Comparison of ENCODE assay signal across 24 cellular contexts in the genomic region with DNA sequence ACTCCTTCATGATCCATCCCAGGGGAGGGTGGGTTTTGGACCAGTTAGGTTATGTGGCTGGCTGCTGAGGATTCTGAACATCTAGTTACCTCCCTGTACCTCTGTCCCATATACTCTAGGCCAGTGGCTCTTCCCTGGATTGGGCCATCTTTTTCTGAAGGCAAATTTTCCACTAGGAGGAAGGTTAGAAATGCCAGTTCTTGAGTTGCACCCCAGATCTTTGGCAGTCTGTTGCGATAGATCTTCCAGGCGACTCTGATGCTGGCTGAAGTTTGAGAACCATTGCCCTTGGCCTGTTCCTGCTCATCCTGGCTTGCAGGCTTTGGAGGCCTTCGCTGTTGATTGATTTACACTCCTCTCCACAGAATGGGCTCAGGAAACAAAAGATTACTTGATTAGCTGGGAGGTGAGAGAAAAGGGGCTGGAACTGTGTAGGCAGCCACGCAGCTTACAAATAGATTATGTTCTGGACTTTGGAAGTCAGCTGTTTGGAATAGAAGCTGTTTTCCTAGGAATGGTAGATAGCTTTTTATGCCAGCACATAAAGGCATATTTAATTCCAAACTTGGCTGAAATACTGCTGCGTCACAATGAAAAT.
DNase-seq lines count a peak whose midpoint lies in the region; ATAC-seq, FAIRE-seq and TF ChIP-seq lines count a peak whose summit lies in the region.
"Had no signal": no experiment of that assay in that cellular context is flagged by ENCODE, and none has a peak within 500 bp of the region (broad histone marks: within the 10 kb centered on the region; RNA-seq: fewer than 3 reads in every experiment).

No MANE protein-coding gene starts in this region.

- 8 to 14% methylated on average over 5 of the region's 5 CpGs for WGBS in aorta, 2 donors

- H3K27ac Mint-ChIP-seq in astrocyte (ENCODE audit: unreplicated experiment), result no peak overlapping the region
- H3K27ac Mint-ChIP-seq in neural progenitor cell, result peak overlapping the region; percentile 42
- no peak overlapping the region for H3K27ac Mint-ChIP-seq in activated naive CD4-positive, alpha-beta T cell treated with anti-CD3 and anti-CD28 coated beads, Interleukin-2, amount 10 ng/mL, durations not matched to agents 7 days and 5 days
- H3K27ac Mint-ChIP-seq: B cell; CD8-positive, alpha-beta T cell had no signal

- intact Hi-C loops in aorta (cut with DNase I), result loop anchor here (5.0 kb wide), 2 partner anchors 51 to 56 kb away; no protein-coding TSS in a partner anchor

- CTCF ChIA-PET in activated naive CD4-positive, alpha-beta T cell treated with anti-CD3 and anti-CD28 coated beads, Interleukin-2, amount 10 ng/mL, durations not matched to agents 7 days and 5 days (lab: Charles Lee), result no interaction called here

- H3K36me3 Mint-ChIP-seq in astrocyte (ENCODE audit: low read depth, unreplicated experiment), result peaks cover 4% of the 10 kb centered on the region
- H3K36me3 Mint-ChIP-seq in neural progenitor cell, result peaks cover 4% of the 10 kb centered on the region
- no peaks in the 10 kb centered on the region for H3K36me3 Mint-ChIP-seq in activated naive CD4-positive, alpha-beta T cell treated with anti-CD3 and anti-CD28 coated beads, Interleukin-2, amount 10 ng/mL, durations not matched to agents 7 days and 5 days

- H3K27me3 ChIP-seq in astrocyte (ENCODE audit: insufficient read depth, low read length) (peaks cover 10% of the 10 kb centered on the region), neural progenitor cell (no peaks in the 10 kb centered on the region), skeletal muscle tissue (ENCODE audit: control insufficient read depth in 3 of 3, insufficient read depth in 3 of 3, low read length in 3 of 3) (no peaks in the 10 kb centered on the region), aorta (ENCODE audit: control insufficient read depth in 1 of 2, insufficient read depth in 2 of 2, low read length in 1 of 2) (no peaks in the 10 kb centered on the region)

- no peaks in the 10 kb centered on the region for H3K36me3 ChIP-seq in astrocyte (ENCODE audit: insufficient read depth, low read length)
- H3K36me3 ChIP-seq in neural progenitor cell, result no peaks in the 10 kb centered on the region
- H3K36me3 ChIP-seq in skeletal muscle tissue (ENCODE audit: control insufficient read depth in 3 of 3, insufficient read depth in 3 of 3, low read length in 3 of 3), result peaks cover 0 to 5% (median 3%) of the 10 kb centered on the region in 3 donors
- no peaks in the 10 kb centered on the region for H3K36me3 ChIP-seq in aorta (ENCODE audit: control insufficient read depth in 1 of 2, insufficient read depth in 2 of 2, low read length in 1 of 2)

- DNase-seq in astrocyte (ENCODE audit: low read depth), result no peak
- DNase-seq in neural progenitor cell (ENCODE audit: low spot score), result no peak
- no peak for DNase-seq in aorta
- DNase-seq in NCI-H774 (lab: John Stamatoyannopoulos, UW), result no peak
- no peak for DNase-seq in RKO (ENCODE audit: low spot score)
- no peak for DNase-seq in activated naive CD4-positive, alpha-beta T cell treated with anti-CD3 and anti-CD28 coated beads, Interleukin-2, amount 10 ng/mL, durations not matched to agents 7 days and 5 days
- DNase-seq: Caco-2; CD8-positive, alpha-beta T cell; GDM1; Kasumi-1; NCI-H1092 treated with DMSO at 0.1 percent for 48 hours; NCI-H1436; NCI-H187; NCI-H2081 treated with DMSO at 0.1 percent for 48 hours; NCI-H2171; NCI-H226; NCI-H524; NCI-H748 treated with DMSO at 0.1 percent for 48 hours; SK-N-SH had no signal

- H3K4me3 ChIP-seq in astrocyte (ENCODE audit: insufficient read depth, low read depth, low read length), result no peak overlapping the region
- H3K4me3 ChIP-seq in neural progenitor cell, result no peak overlapping the region
- H3K4me3 ChIP-seq in skeletal muscle tissue (ENCODE audit: low read length in 3 of 3), result no peak overlapping the region
- no peak overlapping the region for H3K4me3 ChIP-seq in aorta (ENCODE audit: low read length in 2 of 2)
- H3K4me3 ChIP-seq: GM12878 had no signal

- no peak for TF ChIP-seq CTCF in astrocyte (IDR thresholded peaks at IDR 0.05; ENCODE audit: insufficient read depth, low read depth, low read length)
- no peak for TF ChIP-seq CTCF in neural progenitor cell (IDR thresholded peaks at IDR 0.05)

- H4K20me1 ChIP-seq in astrocyte (ENCODE audit: insufficient read depth, low read length), result no peaks in the 10 kb centered on the region
- no peaks in the 10 kb centered on the region for H4K20me1 ChIP-seq in neural progenitor cell (ENCODE audit: low read depth)

- H3K4me1 ChIP-seq in astrocyte (ENCODE audit: insufficient read depth, low read length) (no peaks in the 10 kb centered on the region), neural progenitor cell (peaks cover 58% of the 10 kb centered on the region), skeletal muscle tissue (ENCODE audit: control insufficient read depth in 3 of 3, insufficient read depth in 3 of 3, low read length in 3 of 3) (peaks cover 4 to 24% (median 14%) of the 10 kb centered on the region in 3 donors), aorta (ENCODE audit: control insufficient read depth in 1 of 2, insufficient read depth in 2 of 2, low read length in 2 of 2) (peaks cover 6 to 9% of the 10 kb centered on the region in 2 donors)
- H3K4me1 ChIP-seq: Caco-2 had no signal

- peak; percentile 59 for ATAC-seq in aorta (ENCODE audit: low FRiP score)
- ATAC-seq: CD8-positive, alpha-beta T cell; GM12878 had no signal

- FAIRE-seq in astrocyte (lab: Jason Lieb, UNC), result no peak
- FAIRE-seq: GM12878, RCC 7860 had no signal

- peaks cover 35% of the 10 kb centered on the region for H3F3A ChIP-seq in neural progenitor cell (ENCODE audit: low read depth)

- H3K27me3 Mint-ChIP-seq in astrocyte (ENCODE audit: low read depth, unreplicated experiment) (no peaks in the 10 kb centered on the region), neural progenitor cell (ENCODE audit: insufficient read depth, low read depth) (peaks cover 2% of the 10 kb centered on the region)
- H3K27me3 Mint-ChIP-seq in activated naive CD4-positive, alpha-beta T cell treated with anti-CD3 and anti-CD28 coated beads, Interleukin-2, amount 10 ng/mL, durations not matched to agents 7 days and 5 days, result no peaks in the 10 kb centered on the region
- H3K27me3 Mint-ChIP-seq: B cell had no signal

- H3K9ac ChIP-seq in astrocyte (ENCODE audit: low read length), result no peak overlapping the region
- no peak overlapping the region for H3K9ac ChIP-seq in neural progenitor cell
- no peak overlapping the region for H3K9ac ChIP-seq in skeletal muscle tissue (ENCODE audit: low read depth in 1 of 3, low read length in 3 of 3)
- H3K9ac ChIP-seq: SK-N-SH had no signal

- H3K79me2 ChIP-seq in astrocyte (ENCODE audit: insufficient read depth, low read length) (no peaks in the 10 kb centered on the region), neural progenitor cell (ENCODE audit: low read depth) (no peaks in the 10 kb centered on the region)

- H2AFZ ChIP-seq in astrocyte (ENCODE audit: low read depth, low read length) (no peak overlapping the region), neural progenitor cell (replicated peaks) (no peak overlapping the region)

- peak overlapping the region; percentile 20 for H3K4me3 Mint-ChIP-seq in astrocyte (ENCODE audit: unreplicated experiment)
- no peak overlapping the region for H3K4me3 Mint-ChIP-seq in neural progenitor cell
- H3K4me3 Mint-ChIP-seq in activated naive CD4-positive, alpha-beta T cell treated with anti-CD3 and anti-CD28 coated beads, Interleukin-2, amount 10 ng/mL, durations not matched to agents 7 days and 5 days, result no peak overlapping the region
- H3K4me3 Mint-ChIP-seq: B cell; CD8-positive, alpha-beta T cell had no signal

- peaks cover 18% of the 10 kb centered on the region for H3K4me1 Mint-ChIP-seq in astrocyte (ENCODE audit: low read depth, unreplicated experiment)
- peaks cover 58% of the 10 kb centered on the region for H3K4me1 Mint-ChIP-seq in neural progenitor cell
- H3K4me1 Mint-ChIP-seq in activated naive CD4-positive, alpha-beta T cell treated with anti-CD3 and anti-CD28 coated beads, Interleukin-2, amount 10 ng/mL, durations not matched to agents 7 days and 5 days, result no peaks in the 10 kb centered on the region
- H3K4me1 Mint-ChIP-seq: B cell had no signal

- H3K9me3 Mint-ChIP-seq in astrocyte (ENCODE audit: unreplicated experiment) (no peaks in the 10 kb centered on the region), neural progenitor cell (peaks cover 2% of the 10 kb centered on the region)
- H3K9me3 Mint-ChIP-seq in activated naive CD4-positive, alpha-beta T cell treated with anti-CD3 and anti-CD28 coated beads, Interleukin-2, amount 10 ng/mL, durations not matched to agents 7 days and 5 days, result peaks cover 2% of the 10 kb centered on the region
- H3K9me3 Mint-ChIP-seq: CD8-positive, alpha-beta T cell had no signal

- H3K27ac ChIP-seq in astrocyte (ENCODE audit: low read depth, low read length) (no peak overlapping the region), neural progenitor cell (no peak overlapping the region), skeletal muscle tissue (ENCODE audit: low read depth, low read length) (peak overlapping the region; percentile 7), aorta (ENCODE audit: low read depth in 1 of 2, low read length in 2 of 2) (peak overlapping the region; percentile 9 to 83)
- H3K27ac ChIP-seq: C4-2B had no signal

- H3K9me3 ChIP-seq in astrocyte (ENCODE audit: insufficient read depth, low read depth, low read length) (no peaks in the 10 kb centered on the region), neural progenitor cell (ENCODE audit: low read depth) (no peaks in the 10 kb centered on the region), skeletal muscle tissue (ENCODE audit: control insufficient read depth in 3 of 3, low read length in 3 of 3) (no peaks in the 10 kb centered on the region), aorta (ENCODE audit: control insufficient read depth, low read length) (no peaks in the 10 kb centered on the region)
- H3K9me3 ChIP-seq: Caco-2, SK-N-SH had no signal

- H3K4me2 ChIP-seq in astrocyte (ENCODE audit: low read length) (no peak overlapping the region), neural progenitor cell (no peak overlapping the region)
- H3K4me2 ChIP-seq: SK-N-SH had no signal

Comparison
In these comparisons a context has a peak if more than half of its experiments do, and no peak if none do; other contexts are left out.
1. H3K27ac ChIP-seq: peak in skeletal muscle tissue (single experiment) and aorta (2 of 2); none in astrocyte (single experiment) and neural progenitor cell (single experiment).